ENCODE assay signal across 1 cellular context in genomic region chr5:58458851-58459275, GRCh38.
TF ChIP-seq lines count a peak whose summit lies in the region.

No MANE protein-coding gene starts in this region.

TF ChIP-seq in HepG2, 621 proteins besides CTCF, POLR2A, EP300 and RAD21:
- TF ChIP-seq ZNF12 (CRISPR knock-in tag; IDR thresholded peaks at IDR 0.05) = 0 out of 2 replicates have a peak, but pooled peaks have one; percentile 23
- TF ChIP-seq CBX2 (IDR thresholded peaks at IDR 0.05; ENCODE audit: low read depth, low read length) = 0 out of 2 replicates have a peak, but pooled peaks have one; percentile 55
- no peak for TF ChIP-seq CBX2 (CRISPR knock-in tag; IDR thresholded peaks at IDR 0.05; ENCODE audit: low read depth)
- no peak for TF ChIP-seq ERF (CRISPR knock-in tag; IDR thresholded peaks at IDR 0.05)
- TF ChIP-seq AHR (CRISPR knock-in tag; IDR thresholded peaks at IDR 0.05) = no peak
- TF ChIP-seq MXD3 (CRISPR knock-in tag; IDR thresholded peaks at IDR 0.05) = no peak
- no peak for TF ChIP-seq TAF1 (CRISPR knock-in tag; IDR thresholded peaks at IDR 0.05)
- TF ChIP-seq CEBPB (IDR thresholded peaks at IDR 0.05; ENCODE audit: borderline replicate concordance, low read depth, low read length) = no peak
- no peak for TF ChIP-seq ATAD3A (CRISPR knock-in tag; IDR thresholded peaks at IDR 0.05)
- TF ChIP-seq ATF1 (CRISPR knock-in tag; IDR thresholded peaks at IDR 0.05) = no peak
- no peak for TF ChIP-seq ZNF326 (CRISPR knock-in tag; IDR thresholded peaks at IDR 0.05; ENCODE audit: borderline replicate concordance)
- no peak for TF ChIP-seq ZBTB10 (CRISPR knock-in tag; IDR thresholded peaks at IDR 0.05; ENCODE audit: borderline replicate concordance)
- no peak for TF ChIP-seq ZNF510 (CRISPR knock-in tag; IDR thresholded peaks at IDR 0.05; ENCODE audit: low read depth)
- TF ChIP-seq ZNF441 (CRISPR knock-in tag; IDR thresholded peaks at IDR 0.05; ENCODE audit: borderline replicate concordance) = no peak
- TF ChIP-seq CSRNP2 (CRISPR knock-in tag; conservative IDR thresholded peaks at IDR 0.05; ENCODE audit: low read depth) = no peak
- no peak for TF ChIP-seq POLR2AphosphoS2 (IDR thresholded peaks at IDR 0.05; ENCODE audit: low read depth, low read length)
- no peak for TF ChIP-seq SP140L (CRISPR knock-in tag; IDR thresholded peaks at IDR 0.05; ENCODE audit: borderline replicate concordance)
- TF ChIP-seq ZNF800 (CRISPR knock-in tag; IDR thresholded peaks at IDR 0.05) = no peak
- TF ChIP-seq ETV6 (CRISPR knock-in tag; conservative IDR thresholded peaks at IDR 0.05) = no peak
- no peak for TF ChIP-seq TRIM22 (IDR thresholded peaks at IDR 0.05)
- no peak for TF ChIP-seq RBAK (CRISPR knock-in tag; IDR thresholded peaks at IDR 0.05)
- peak; percentile 34; the same call in 1 of the 2 replicates for TF ChIP-seq FOSL2 (CRISPR knock-in tag; IDR thresholded peaks at IDR 0.05)
- no peak for TF ChIP-seq ZNF281 (CRISPR knock-in tag; IDR thresholded peaks at IDR 0.05; ENCODE audit: borderline replicate concordance)
- no peak for TF ChIP-seq ZSCAN29 (CRISPR knock-in tag; conservative IDR thresholded peaks at IDR 0.05)
- TF ChIP-seq ZNF724P (CRISPR knock-in tag; IDR thresholded peaks at IDR 0.05; ENCODE audit: borderline replicate concordance) = no peak
- no peak for TF ChIP-seq SAP130 (CRISPR knock-in tag; IDR thresholded peaks at IDR 0.05; ENCODE audit: low read depth)
- TF ChIP-seq MAFF (IDR thresholded peaks at IDR 0.05; ENCODE audit: low read depth, low read length) = peak; percentile 5; the same call in 1 of the 2 replicates
- no peak for TF ChIP-seq ZFP36L2 (CRISPR knock-in tag; IDR thresholded peaks at IDR 0.05)
- no peak for TF ChIP-seq ZNF780A (CRISPR knock-in tag; IDR thresholded peaks at IDR 0.05)
- no peak for TF ChIP-seq MED8 (CRISPR knock-in tag; IDR thresholded peaks at IDR 0.05; ENCODE audit: insufficient replicate concordance)
